In genomic region chr10:85421421-85421820, GRCh38 we compare ENCODE assay signal across 19 cellular contexts.
"Had no signal": no experiment of that assay in that cellular context is flagged by ENCODE, and none has a peak within 500 bp of the region (broad histone marks: within the 10 kb centered on the region; RNA-seq: fewer than 3 reads in every experiment).

No MANE protein-coding gene starts in this region.

- H3K27me3 ChIP-seq: dorsolateral prefrontal cortex, esophagus squamous epithelium, gastrocnemius medialis, heart right ventricle, left lung had no signal

- H3K9me3 ChIP-seq: esophagus squamous epithelium, gastrocnemius medialis, left lung, lower lobe of right lung, mucosa of descending colon had no signal

- H3K4me1 ChIP-seq: esophagus squamous epithelium, gastrocnemius medialis, heart right ventricle, left lung, lower lobe of right lung had no signal

- H3K36me3 ChIP-seq: esophagus squamous epithelium, gastrocnemius medialis, heart right ventricle, left lung, lower lobe of right lung had no signal

- ATAC-seq: gastrocnemius medialis, heart right ventricle, left cardiac atrium, left lung, left ventricle myocardium superior, lower lobe of right lung, mucosa of descending colon had no signal

- H3K36me3 Mint-ChIP-seq: mesothelial cell of epicardium had no signal

- H3K27ac Mint-ChIP-seq: mesothelial cell of epicardium had no signal

- H3K4me3 ChIP-seq: coronary artery, dorsolateral prefrontal cortex, esophagus squamous epithelium, gastrocnemius medialis, heart right ventricle, left lung, lower lobe of right lung, mucosa of descending colon had no signal

- H3K9me3 Mint-ChIP-seq: mesothelial cell of epicardium had no signal

- DNase-seq: dermis blood vessel endothelial cell; dorsolateral prefrontal cortex; effector CD4-positive, alpha-beta T cell; effector memory CD4-positive, alpha-beta T cell; esophagus squamous epithelium; foreskin fibroblast; foreskin melanocyte; gastrocnemius medialis; glutamatergic neuron; head of caudate nucleus; heart right ventricle; hippocampal formation; left cardiac atrium; left lung; left ventricle myocardium superior; lower lobe of right lung; mucosa of descending colon had no signal

- H3K4me3 Mint-ChIP-seq: mesothelial cell of epicardium had no signal

- H3K27ac ChIP-seq: coronary artery, dorsolateral prefrontal cortex, esophagus squamous epithelium, gastrocnemius medialis, heart right ventricle, left lung, lower lobe of right lung had no signal
